Comparison of ENCODE assay signal across 14 cellular contexts in genomic region chr17:46053911-46054534, GRCh38. TPM values are rescaled to one million over a fixed set of nuclear protein-coding genes. Genes with fewer than 3 reads are reported as not detected.
A peak's percentile ranks its signal among the peaks of the same experiment; 100 is the strongest.
DNase-seq lines count a peak whose midpoint lies in the region; ATAC-seq and TF ChIP-seq lines count a peak whose summit lies in the region.
"Had no signal": no experiment of that assay in that cellular context is flagged by ENCODE, and none has a peak within 500 bp of the region (broad histone marks: within the 10 kb centered on the region; RNA-seq: fewer than 3 reads in every experiment).

No MANE protein-coding gene starts in this region.

- TF ChIP-seq CTCF in brain microvascular endothelial cell (IDR thresholded peaks at IDR 0.05; ENCODE audit: low read depth, low read length, missing control alignments) (no peak), ascending aorta (IDR thresholded peaks at IDR 0.05) (no peak)

- peaks cover 16% of the 10 kb centered on the region for H3K36me3 ChIP-seq in brain microvascular endothelial cell (replicated peaks)
- peaks cover 13 to 22% of the 10 kb centered on the region in 2 donors for H3K36me3 ChIP-seq in ascending aorta

- H3K27me3 Mint-ChIP-seq in naive thymus-derived CD8-positive, alpha-beta T cell: no peaks in the 10 kb centered on the region

- POLR2A ChIA-PET in naive thymus-derived CD8-positive, alpha-beta T cell (lab: Charles Lee): no interaction called here

- H3K4me1 Mint-ChIP-seq in naive thymus-derived CD8-positive, alpha-beta T cell: peaks cover 14 to 40% (median 29%) of the 10 kb centered on the region in 4 donors

- peak overlapping the region in 1 of 10 donors; percentile 7 for H3K4me3 Mint-ChIP-seq in naive thymus-derived CD8-positive, alpha-beta T cell

- DNase-seq in EH (ENCODE audit: low read depth) (peak; percentile 79), M059J (ENCODE audit: low read depth) (peak; percentile 39), brain microvascular endothelial cell (peak; percentile 49), COLO829 (ENCODE audit: low spot score) (no peak), ascending aorta (ENCODE audit: low spot score in 2 of 2) (no peak), AG08396 (ENCODE audit: low spot score) (no peak)
- DNase-seq in naive thymus-derived CD8-positive, alpha-beta T cell: no peak
- DNase-seq: activated naive CD4-positive, alpha-beta T cell treated with Interleukin-2 at 50 U/mL for 16 hours; erythroblast; NCI-H2171 treated with DMSO at 0.1 percent for 48 hours had no signal

- H3K4me1 ChIP-seq in ascending aorta: no peaks in the 10 kb centered on the region

- no peaks in the 10 kb centered on the region for H3K9me3 Mint-ChIP-seq in naive thymus-derived CD8-positive, alpha-beta T cell

- intact Hi-C loops in ascending aorta (cut with DNase I): no loop called here

- H3K27ac Mint-ChIP-seq in naive thymus-derived CD8-positive, alpha-beta T cell: peak overlapping the region in 9 of 10 donors; percentile 0 to 78 (median 47)

- no peak overlapping the region for H3K4me3 ChIP-seq in brain microvascular endothelial cell (ENCODE audit: low read depth, low read length)
- H3K4me3 ChIP-seq in ascending aorta: no peak overlapping the region
- H3K4me3 ChIP-seq: lung, SJSA1 had no signal

- no peak for ATAC-seq in naive thymus-derived CD8-positive, alpha-beta T cell
- no peak for ATAC-seq in HG02973 (IDR thresholded peaks at IDR 0.05; ENCODE audit: unreplicated experiment)

- in situ Hi-C loops in brain microvascular endothelial cell (cut with HindIII; ENCODE audit: low pct_ligation_motif_present, low sequenced_read_pairs): no loop called here

- peak overlapping the region; percentile 37 for H3K27ac ChIP-seq in brain microvascular endothelial cell
- no peak overlapping the region for H3K27ac ChIP-seq in ascending aorta
- H3K27ac ChIP-seq: neutrophil, SJSA1 had no signal

- H3K27me3 ChIP-seq in brain microvascular endothelial cell (replicated peaks): no peaks in the 10 kb centered on the region
- H3K27me3 ChIP-seq in ascending aorta: no peaks in the 10 kb centered on the region
- H3K27me3 ChIP-seq: neutrophil, SJSA1 had no signal

- H3K9me3 ChIP-seq in ascending aorta: no peaks in the 10 kb centered on the region
- H3K9me3 ChIP-seq: neutrophil, SJSA1 had no signal

- peaks cover 0 to 76% (median 15%) of the 10 kb centered on the region in 3 donors for H3K36me3 Mint-ChIP-seq in naive thymus-derived CD8-positive, alpha-beta T cell

RNA-seq across cellular contexts. Expression of gene STH, which starts 55.0 kb away (rescaled TPM):
- total RNA-seq in M059J (2014; rRNA removed; shearing (Covaris generic)): not detected in 2 replicates
- not detected for total RNA-seq in naive thymus-derived CD8-positive, alpha-beta T cell
- polyA plus RNA-seq in naive thymus-derived CD8-positive, alpha-beta T cell: not detected
- total RNA-seq in ascending aorta: not detected
- total RNA-seq: lung, SJSA1 had no signal
- polyA plus RNA-seq: lung had no signal

Comparison
In these comparisons a context has a peak if more than half of its experiments do, and no peak if none do; other contexts are left out.
1. DNase-seq: peak in EH (single experiment), M059J (single experiment) and brain microvascular endothelial cell (single experiment); none in naive thymus-derived CD8-positive, alpha-beta T cell (0 of 10), COLO829 (single experiment), ascending aorta (0 of 2) and AG08396 (single experiment).